ENCODE assay signal across 26 cellular contexts in the genomic region with DNA sequence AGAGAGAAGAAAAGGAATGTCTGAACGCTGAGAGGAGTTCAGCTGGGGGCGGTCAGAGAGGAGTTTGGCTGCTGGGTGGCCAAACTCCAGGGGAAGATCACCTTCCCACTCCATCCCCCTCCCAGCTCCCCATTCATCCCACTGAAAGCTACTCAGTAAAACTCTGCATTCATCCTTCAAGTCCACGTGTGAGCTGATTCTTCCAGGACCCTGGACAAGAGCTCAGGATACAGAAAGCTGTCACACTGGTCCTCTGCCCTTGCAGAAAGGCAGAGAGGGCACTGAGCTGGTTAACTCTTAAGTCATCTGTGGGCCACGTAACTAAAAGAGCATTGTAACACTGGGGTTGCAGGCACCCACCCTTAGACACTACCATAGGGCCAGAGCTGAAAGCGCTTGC.
"Had no signal": no experiment of that assay in that cellular context is flagged by ENCODE, and none has a peak within 500 bp of the region (broad histone marks: within the 10 kb centered on the region; RNA-seq: fewer than 3 reads in every experiment).

No MANE protein-coding gene starts in this region.

- H3K4me3 ChIP-seq: adrenal gland, cardiac muscle cell, colonic mucosa, gastroesophageal sphincter, hepatocyte, right atrium auricular region, spleen, tibial nerve had no signal

- H3K27me3 ChIP-seq: adrenal gland, cardiac muscle cell, colonic mucosa, gastroesophageal sphincter, hepatocyte, right atrium auricular region had no signal

- H3K79me2 ChIP-seq: hepatocyte had no signal

- H3K27ac ChIP-seq: adrenal gland, cardiac muscle cell, colonic mucosa, epithelial cell of prostate, gastroesophageal sphincter, hepatocyte, right atrium auricular region, spleen, tibial nerve had no signal

- H3K4me1 ChIP-seq: adrenal gland, colonic mucosa, right atrium auricular region, spleen had no signal

- H3K36me3 ChIP-seq: adrenal gland, cardiac muscle cell, colonic mucosa, gastroesophageal sphincter, right atrium auricular region, spleen, tibial nerve had no signal

- ATAC-seq: activated CD4-positive, alpha-beta T cell treated with anti-CD3 and anti-CD28 coated beads for 36 hours; gastroesophageal sphincter; left cardiac atrium; naive thymus-derived CD4-positive, alpha-beta T cell had no signal

- H3K9me3 ChIP-seq: adrenal gland, colonic mucosa, gastroesophageal sphincter, right atrium auricular region, spleen had no signal

- DNase-seq: activated CD4-positive, alpha-beta T cell treated with anti-CD3 and anti-CD28 coated beads for 36 hours; activated CD4-positive, CD25-positive, alpha-beta regulatory T cell; activated CD8-positive, alpha-beta memory T cell treated with anti-CD3 and anti-CD28 coated beads, Interleukin-2, amount 50 U/mL, for 4 hours; activated effector memory CD4-positive, alpha-beta T cell treated with anti-CD3 and anti-CD28 coated beads, Interleukin-2, amount 50 U/mL, for 16 hours; activated naive CD4-positive, alpha-beta T cell treated with anti-CD3 and anti-CD28 coated beads for 36 hours; activated naive CD8-positive, alpha-beta T cell treated with anti-CD3 and anti-CD28 coated beads for 36 hours; activated T-cell treated with anti-CD3 and anti-CD28 coated beads, Interleukin-2, amount 50 U/mL, for 1 hour; adrenal gland; aorta; cerebellar nuclear complex; colonic mucosa; effector CD8-positive, alpha-beta T cell; left cardiac atrium; mammary epithelial cell; midbrain; naive thymus-derived CD4-positive, alpha-beta T cell; spleen; stimulated activated naive CD4-positive, alpha-beta T cell had no signal

- H3K4me2 ChIP-seq: hepatocyte had no signal

- H2AFZ ChIP-seq: hepatocyte had no signal

- FAIRE-seq: endometrium, keratinocyte had no signal
